ENCODE assay signal across 7 cellular contexts in genomic region chr9:2859776-2860379, GRCh38. TPM values are rescaled to one million over a fixed set of nuclear protein-coding genes. Genes with fewer than 3 reads are reported as not detected.
DNase-seq lines count a peak whose midpoint lies in the region; ATAC-seq, FAIRE-seq and TF ChIP-seq lines count a peak whose summit lies in the region.

No MANE protein-coding gene starts in this region.

- peaks cover 2% of the 10 kb centered on the region for H3K9me3 Mint-ChIP-seq in activated CD4-positive, alpha-beta memory T cell treated with anti-CD3 and anti-CD28 coated beads for 36 hours
- peaks cover 4% of the 10 kb centered on the region for H3K9me3 Mint-ChIP-seq in nephron progenitor cell

- no peak for FAIRE-seq in urothelium cell line (lab: Jason Lieb, UNC)

- POLR2A ChIA-PET in activated CD4-positive, alpha-beta memory T cell treated with anti-CD3 and anti-CD28 coated beads for 36 hours (lab: Charles Lee): interaction anchor here (0.5 kb wide), 1 partner anchor 727 kb away, joined by 3 read pairs; no protein-coding TSS in a partner anchor

- peak; percentile 64 for DNase-seq in GM12865 (ENCODE audit: low read depth)
- peak; percentile 75 for DNase-seq in NCI-H510A treated with DMSO at 0.1 percent for 48 hours (lab: John Stamatoyannopoulos, UW)
- peak; percentile 66 for DNase-seq in activated CD4-positive, alpha-beta memory T cell treated with anti-CD3 and anti-CD28 coated beads for 36 hours
- no peak for DNase-seq in epithelial cell of proximal tubule (ENCODE audit: low read depth)
- DNase-seq in nephron progenitor cell: peak; percentile 80
- DNase-seq in urothelium cell line (ENCODE audit: low spot score): peak; percentile 44

- TF ChIP-seq CTCF in GM12865 (IDR thresholded peaks at IDR 0.05; ENCODE audit: insufficient read depth, low read depth, low read length, missing control alignments) (peak; percentile 83), epithelial cell of proximal tubule (conservative IDR thresholded peaks at IDR 0.05; ENCODE audit: low read depth, low read length) (peak; percentile 92), nephron progenitor cell (IDR thresholded peaks at IDR 0.05) (peak; percentile 77)

- peak; percentile 49 for ATAC-seq in HG03135 (IDR thresholded peaks at IDR 0.05; ENCODE audit: unreplicated experiment)

- H3K27ac Mint-ChIP-seq in activated CD4-positive, alpha-beta memory T cell treated with anti-CD3 and anti-CD28 coated beads for 36 hours: no peak overlapping the region
- no peak overlapping the region for H3K27ac Mint-ChIP-seq in nephron progenitor cell

- H3K4me1 Mint-ChIP-seq in activated CD4-positive, alpha-beta memory T cell treated with anti-CD3 and anti-CD28 coated beads for 36 hours (ENCODE audit: low read depth): peaks cover 3% of the 10 kb centered on the region
- no peaks in the 10 kb centered on the region for H3K4me1 Mint-ChIP-seq in nephron progenitor cell

- no peaks in the 10 kb centered on the region for H3K36me3 Mint-ChIP-seq in activated CD4-positive, alpha-beta memory T cell treated with anti-CD3 and anti-CD28 coated beads for 36 hours
- no peaks in the 10 kb centered on the region for H3K36me3 Mint-ChIP-seq in nephron progenitor cell (ENCODE audit: low read depth)

- CTCF ChIA-PET in activated CD4-positive, alpha-beta memory T cell treated with anti-CD3 and anti-CD28 coated beads for 36 hours (lab: Charles Lee): interaction anchor here (0.5 to 3.4 kb wide), 10 partner anchors 9 to 1806 kb away, joined by 3 to 35 read pairs (median 4); partner anchors contain the start of gene PUM3

- H3K4me3 ChIP-seq in GM12865 (ENCODE audit: low read depth, low read length) (no peak overlapping the region), epithelial cell of proximal tubule (ENCODE audit: low read depth, low read length) (no peak overlapping the region)

- no peak overlapping the region for H3K4me3 Mint-ChIP-seq in activated CD4-positive, alpha-beta memory T cell treated with anti-CD3 and anti-CD28 coated beads for 36 hours
- H3K4me3 Mint-ChIP-seq in nephron progenitor cell: no peak overlapping the region

- peaks cover 11% of the 10 kb centered on the region for H3K27me3 Mint-ChIP-seq in activated CD4-positive, alpha-beta memory T cell treated with anti-CD3 and anti-CD28 coated beads for 36 hours
- H3K27me3 Mint-ChIP-seq in nephron progenitor cell (ENCODE audit: low read depth, poor library complexity): peaks cover 41% of the 10 kb centered on the region

- intact Hi-C loops in activated CD4-positive, alpha-beta memory T cell treated with anti-CD3 and anti-CD28 coated beads for 36 hours (cut with micrococcal nuclease): loop anchor here (10.0 kb wide), 1 partner anchor 55 kb away; no protein-coding TSS in a partner anchor

RNA-seq across cellular contexts. Expression of gene PUM3, which starts 16.0 kb away (rescaled TPM):
- total RNA-seq in activated CD4-positive, alpha-beta memory T cell treated with anti-CD3 and anti-CD28 coated beads for 36 hours: 10 to 100 TPM; 85.3 to 92.4 TPM
- total RNA-seq in epithelial cell of proximal tubule: 48.7 and 62.5 TPM in 2 replicates
